10 cellular contexts compared by ENCODE assay signal in the genomic region with DNA sequence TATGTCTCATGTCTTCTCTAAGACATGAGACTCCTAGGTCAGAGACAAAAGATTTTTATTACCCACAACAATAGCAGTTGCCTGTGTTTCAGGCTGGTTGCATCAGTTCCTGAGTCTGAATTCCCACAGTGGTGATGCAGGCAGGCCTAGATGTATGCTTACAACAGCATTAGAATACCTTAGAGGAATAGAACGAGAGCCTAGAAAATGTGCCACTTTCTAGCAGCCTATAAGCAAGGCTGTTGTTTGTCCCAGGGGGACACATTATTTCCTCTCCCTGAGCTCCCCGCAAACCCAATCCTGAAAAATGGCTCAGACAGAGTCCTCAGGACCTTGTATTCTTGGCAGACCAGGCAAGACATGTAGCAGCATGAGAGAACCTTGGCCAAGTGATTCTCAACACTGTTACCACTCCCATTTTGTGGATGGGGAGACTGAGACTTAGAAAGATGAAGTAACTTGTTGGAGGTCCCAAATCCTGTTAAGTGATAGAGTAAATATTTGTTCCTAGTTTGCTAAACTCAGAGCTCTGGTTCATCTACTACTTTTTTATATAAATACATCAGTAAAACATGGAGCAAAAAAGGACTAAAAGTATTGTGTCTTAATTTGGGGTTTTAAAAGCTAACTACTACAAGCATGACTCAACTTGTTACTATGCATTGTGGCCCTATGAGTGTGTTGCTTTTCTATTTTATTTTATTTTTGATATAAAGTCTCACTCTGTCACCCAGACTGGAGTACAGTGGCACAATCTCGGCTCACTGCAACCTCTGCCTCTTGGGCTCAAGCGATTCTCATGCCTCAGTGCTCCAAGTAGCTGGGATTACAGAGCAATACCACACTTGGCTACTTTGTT. TPM values are rescaled to one million over a fixed set of nuclear protein-coding genes. Genes with fewer than 3 reads are reported as not detected.
DNase-seq lines count a peak whose midpoint lies in the region; ATAC-seq and TF ChIP-seq lines count a peak whose summit lies in the region.
"Had no signal": no experiment of that assay in that cellular context is flagged by ENCODE, and none has a peak within 500 bp of the region (broad histone marks: within the 10 kb centered on the region; RNA-seq: fewer than 3 reads in every experiment).

No MANE protein-coding gene starts in this region.

- H3K4me3 ChIP-seq in WERI-Rb-1 (ENCODE audit: low read depth, low read length) (no peak overlapping the region), endodermal cell (ENCODE audit: low read length) (no peak overlapping the region)

- peaks cover 22% of the 10 kb centered on the region for H3K36me3 ChIP-seq in WERI-Rb-1
- H3K36me3 ChIP-seq in endodermal cell (ENCODE audit: control insufficient read depth, insufficient read depth, low read length): peaks cover 42% of the 10 kb centered on the region

- no peak overlapping the region for H3K27ac ChIP-seq in WERI-Rb-1
- no peak overlapping the region for H3K27ac ChIP-seq in endodermal cell (ENCODE audit: low read depth, low read length)

- H3K4me1 Mint-ChIP-seq in Calu3 (ENCODE audit: low read depth, unreplicated experiment) (no peaks in the 10 kb centered on the region), endodermal cell (no peaks in the 10 kb centered on the region)
- peaks cover 28% of the 10 kb centered on the region for H3K4me1 Mint-ChIP-seq in activated naive CD8-positive, alpha-beta T cell (ENCODE audit: low read depth)

- BruUV-seq in Calu3 (replicated peaks; lab: Mats Ljungman, UMichigan): no TSS peak

- H3K27me3 ChIP-seq in WERI-Rb-1 (ENCODE audit: insufficient read depth, low read depth, severe bottlenecking) (no peaks in the 10 kb centered on the region), endodermal cell (ENCODE audit: control insufficient read depth, insufficient read depth, low read length, poor library complexity, severe bottlenecking) (no peaks in the 10 kb centered on the region)

- TF ChIP-seq CTCF in Calu3 (IDR thresholded peaks at IDR 0.05; ENCODE audit: unreplicated experiment) (no peak), WERI-Rb-1 (IDR thresholded peaks at IDR 0.05; ENCODE audit: low read depth, low read length) (no peak), endodermal cell (conservative IDR thresholded peaks at IDR 0.05) (no peak)

- H3K27me3 Mint-ChIP-seq in Calu3 (ENCODE audit: unreplicated experiment) (no peaks in the 10 kb centered on the region), endodermal cell (ENCODE audit: insufficient read depth) (no peaks in the 10 kb centered on the region)
- H3K27me3 Mint-ChIP-seq in activated naive CD8-positive, alpha-beta T cell: no peaks in the 10 kb centered on the region
- H3K27me3 Mint-ChIP-seq: activated B cell treated with CpG ODN at 0.5 μM for 24 hours had no signal

- H3K4me3 Mint-ChIP-seq in Calu3 (ENCODE audit: low read depth, unreplicated experiment) (no peak overlapping the region), endodermal cell (no peak overlapping the region)
- H3K4me3 Mint-ChIP-seq in activated naive CD8-positive, alpha-beta T cell: no peak overlapping the region
- H3K4me3 Mint-ChIP-seq: activated B cell treated with CpG ODN at 0.5 μM for 24 hours had no signal

- H3K9me3 Mint-ChIP-seq in Calu3 (ENCODE audit: low read depth, unreplicated experiment): no peaks in the 10 kb centered on the region
- no peaks in the 10 kb centered on the region for H3K9me3 Mint-ChIP-seq in activated naive CD8-positive, alpha-beta T cell (ENCODE audit: low read depth)
- peaks cover 3% of the 10 kb centered on the region for H3K9me3 Mint-ChIP-seq in endodermal cell
- H3K9me3 Mint-ChIP-seq: activated B cell treated with CpG ODN at 0.5 μM for 24 hours had no signal

- DNase-seq in Calu3 (no peak), HT1080 (ENCODE audit: low read depth) (peak; percentile 77), kidney tubule cell (ENCODE audit: low spot score) (peak; percentile 78), WERI-Rb-1 (no peak), endodermal cell (no peak)
- DNase-seq: activated B cell treated with CpG ODN at 0.5 μM for 24 hours, NCI-H69 had no signal

- no peak overlapping the region for H3K9ac ChIP-seq in endodermal cell (ENCODE audit: extremely low read depth, low read length, poor library complexity, severe bottlenecking)

- intact Hi-C loops in Calu3 (cut with micrococcal nuclease; ENCODE audit: unreplicated experiment): no loop called here

- H3K4me1 ChIP-seq in endodermal cell (ENCODE audit: control insufficient read depth, insufficient read depth, low read length): no peaks in the 10 kb centered on the region

- CTCF ChIA-PET in Calu3 (lab: Charles Lee): interaction anchor here (0.6 to 0.7 kb wide), 2 partner anchors 9 to 1522 kb away, joined by 3 to 5 read pairs; no protein-coding TSS in a partner anchor

- H3K27ac Mint-ChIP-seq in Calu3 (ENCODE audit: unreplicated experiment): peak overlapping the region; percentile 34
- peak overlapping the region; percentile 92 for H3K27ac Mint-ChIP-seq in activated naive CD8-positive, alpha-beta T cell
- no peak overlapping the region for H3K27ac Mint-ChIP-seq in endodermal cell
- H3K27ac Mint-ChIP-seq: activated B cell treated with CpG ODN at 0.5 μM for 24 hours had no signal

- no peaks in the 10 kb centered on the region for H3K9me3 ChIP-seq in WERI-Rb-1 (ENCODE audit: severe bottlenecking)
- H3K9me3 ChIP-seq in endodermal cell (ENCODE audit: control insufficient read depth, low read length): peaks cover 12% of the 10 kb centered on the region

- 67 to 95% methylated on average over 1 to 4 of the region's 4 CpGs for WGBS in endodermal cell (ENCODE audit: insufficient coverage in 1 of 2, insufficient read length in 1 of 2), 2 experiments

- no peak for ATAC-seq in HG03354 (IDR thresholded peaks at IDR 0.05; ENCODE audit: poor library complexity, severe bottlenecking, unreplicated experiment)
- ATAC-seq in HG03097 (IDR thresholded peaks at IDR 0.05; ENCODE audit: low FRiP score, unreplicated experiment): no peak

- H3K36me3 Mint-ChIP-seq in Calu3 (ENCODE audit: insufficient read depth, unreplicated experiment): no peaks in the 10 kb centered on the region
- peaks cover 20% of the 10 kb centered on the region for H3K36me3 Mint-ChIP-seq in activated naive CD8-positive, alpha-beta T cell
- peaks cover 36% of the 10 kb centered on the region for H3K36me3 Mint-ChIP-seq in endodermal cell (ENCODE audit: low read depth)

RNA-seq across cellular contexts. Expression of gene VTI1A, which starts 14.2 kb away (rescaled TPM):
- total RNA-seq in Calu3 (2022) (26.5 and 28.6 TPM in 2 replicates), endodermal cell (10 to 100 TPM; 27.0 to 29.9 TPM)
- total RNA-seq in HT1080 (2014; rRNA removed; shearing (Covaris generic)): 17.7 and 19.5 TPM in 2 replicates
- polyA plus RNA-seq in HT1080 (2015; cell fraction: cytosol; rRNA removed): 15.5 and 18.6 TPM in 2 replicates
- 19.6 and 20.7 TPM in 2 replicates for polyA plus RNA-seq in HT1080 (2015; cell fraction: nucleus; rRNA removed)
- polyA plus RNA-seq in endodermal cell (2013, experiment 1 of 2): 14.6 TPM
- 13.4 TPM for polyA plus RNA-seq in endodermal cell (2013, experiment 2 of 2)

RNA-seq across cellular contexts. Expression of gene ZDHHC6, which starts 14.5 kb away (rescaled TPM):
- total RNA-seq in Calu3 (2022): 25.7 and 28.7 TPM in 2 replicates
- 36.3 and 38.0 TPM in 2 replicates for total RNA-seq in HT1080 (2014; rRNA removed; shearing (Covaris generic))
- 37.6 and 40.2 TPM in 2 replicates for polyA plus RNA-seq in HT1080 (2015; cell fraction: cytosol; rRNA removed)
- 104 and 106 TPM in 2 replicates for polyA plus RNA-seq in HT1080 (2015; cell fraction: nucleus; rRNA removed)
- total RNA-seq in endodermal cell: 10 to 100 TPM; 30.4 to 35.7 TPM
- 33.2 TPM for polyA plus RNA-seq in endodermal cell (2013, experiment 1 of 2)
- polyA plus RNA-seq in endodermal cell (2013, experiment 2 of 2): 30.8 TPM

Comparison
In these comparisons a context has a peak if more than half of its experiments do, and no peak if none do; other contexts are left out.
1. DNase-seq: peak in HT1080 (single experiment) and kidney tubule cell (single experiment); none in Calu3 (single experiment), WERI-Rb-1 (single experiment) and endodermal cell (single experiment).